ENCODE assay signal across 2 cellular contexts in genomic region chr13:110334256-110334655, GRCh38.
TF ChIP-seq lines count a peak whose summit lies in the region.

No MANE protein-coding gene starts in this region.

TF ChIP-seq in SK-N-SH treated with all-trans-retinoic acid at 6 μM for 48 hours, 23 proteins besides CTCF, POLR2A, EP300 and RAD21 (continued from another document):
- no peak for TF ChIP-seq ARNTL (CRISPR knock-in tag; IDR thresholded peaks at IDR 0.05; ENCODE audit: borderline replicate concordance, low read depth)

TF ChIP-seq in SK-N-SH, 30 proteins besides CTCF, POLR2A, EP300 and RAD21 (continued from another document):
- TF ChIP-seq USF2 (IDR thresholded peaks at IDR 0.05; ENCODE audit: borderline replicate concordance, low read depth, low read length) (no peak), REST (IDR thresholded peaks at IDR 0.05; ENCODE audit: low read depth, low read length) (no peak), FOXJ3 (CRISPR knock-in tag; IDR thresholded peaks at IDR 0.05) (no peak), MXI1 (IDR thresholded peaks at IDR 0.05; ENCODE audit: low read depth, low read length) (no peak), JUND (IDR thresholded peaks at IDR 0.05) (no peak)
TF ChIP-seq in SK-N-SH: peak in this region for 0.
